In the genomic region with DNA sequence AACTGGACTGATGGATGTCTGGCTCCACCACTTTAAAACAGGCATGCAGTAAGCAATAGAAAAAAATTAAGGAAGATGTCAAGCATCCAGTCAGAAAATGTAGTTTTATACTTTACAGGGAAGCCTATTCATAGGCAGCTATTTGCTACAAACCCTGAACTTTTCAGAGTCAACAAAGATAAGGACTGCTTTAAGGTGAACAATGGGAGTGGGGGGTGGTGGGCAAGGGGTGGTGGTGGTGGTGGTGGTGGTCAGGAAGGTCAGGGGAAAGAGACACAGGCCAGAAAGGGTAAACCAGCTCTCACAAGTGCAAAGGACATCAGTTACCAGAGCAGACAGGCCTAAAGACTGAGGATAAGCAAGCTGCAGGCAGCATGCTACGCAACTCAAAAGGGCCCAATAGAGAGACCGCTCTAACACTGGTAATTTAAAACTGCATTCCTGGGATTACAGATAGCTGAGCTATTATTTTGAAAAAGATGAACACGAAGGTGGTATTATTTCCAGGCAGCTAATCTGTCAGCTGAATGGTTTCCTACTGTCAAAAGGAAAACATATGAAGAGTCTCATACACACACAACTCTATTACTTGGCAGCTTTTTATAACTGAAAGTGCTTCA, we compare ENCODE assay signal across 14 cellular contexts. TPM values are rescaled to one million over a fixed set of nuclear protein-coding genes. Genes with fewer than 3 reads are reported as not detected.
DNase-seq lines count a peak whose midpoint lies in the region; TF ChIP-seq lines count a peak whose summit lies in the region.
"Had no signal": no experiment of that assay in that cellular context is flagged by ENCODE, and none has a peak within 500 bp of the region (broad histone marks: within the 10 kb centered on the region; RNA-seq: fewer than 3 reads in every experiment).

No MANE protein-coding gene starts in this region.

- H3K4me3 ChIP-seq in HEK293 (ENCODE audit: low read depth, low read length) (no peak overlapping the region), tibial nerve (no peak overlapping the region)
- H3K4me3 ChIP-seq: HAP-1 had no signal

- H3K9me3 Mint-ChIP-seq in brain (peaks cover 0 to 3% (median 0%) of the 10 kb centered on the region in 5 experiments), nephron (no peaks in the 10 kb centered on the region)

- no peak for TF ChIP-seq POLR2A in tibial nerve (IDR thresholded peaks at IDR 0.05)

- TF ChIP-seq EP300 in tibial nerve (IDR thresholded peaks at IDR 0.05), result no peak

- CTCF ChIA-PET in HEK293 (lab: Yijun Ruan, JAX), result interaction anchor here (0.5 kb wide), 1 partner anchor 957 kb away, joined by 6 read pairs; no protein-coding TSS in a partner anchor

- TF ChIP-seq CTCF in HEK293 (tag by site-specific recombination; IDR thresholded peaks at IDR 0.05) (no peak), brain (conservative IDR thresholded peaks at IDR 0.05) (no peak), nephron (IDR thresholded peaks at IDR 0.05; ENCODE audit: unreplicated experiment in 3 of 3) (no peak), tibial nerve (IDR thresholded peaks at IDR 0.05) (no peak)

- H3K27ac Mint-ChIP-seq in brain, result peak overlapping the region; percentile 2 to 85 (median 25)
- H3K27ac Mint-ChIP-seq in nephron, result peak overlapping the region; percentile 20 to 68 (median 66)

- H3K27me3 Mint-ChIP-seq in brain (peaks cover 4% of the 10 kb centered on the region), nephron (ENCODE audit: low read depth) (no peaks in the 10 kb centered on the region)

- H3K9me3 ChIP-seq in HEK293 (ENCODE audit: control insufficient read depth, insufficient read depth, low read depth, low read length) (no peaks in the 10 kb centered on the region), tibial nerve (no peaks in the 10 kb centered on the region)
- H3K9me3 ChIP-seq: HAP-1 had no signal

- peak; percentile 53 for DNase-seq in AG20443 (ENCODE audit: low spot score)
- DNase-seq in NCI-H146 (lab: John Stamatoyannopoulos, UW), result no peak
- no peak for DNase-seq in hippocampal formation (lab: John Stamatoyannopoulos, UW)
- no peak for DNase-seq in tibial nerve (ENCODE audit: low spot score in 2 of 2)
- no peak for DNase-seq in mesenteric fat pad (ENCODE audit: low spot score)
- DNase-seq: DMS153; effector CD8-positive, alpha-beta T cell; NCI-H187 treated with DMSO at 0.1 percent for 48 hours; SHP77; stimulated activated CD8-positive, alpha-beta memory T cell treated with anti-CD3 and anti-CD28 coated beads, Interleukin-4, amount 100 ng/mL, for 48 hours had no signal

- peaks cover 0 to 6% of the 10 kb centered on the region in 2 experiments; a peak in 2 of 3 replicates for H3K36me3 ChIP-seq in HEK293 (ENCODE audit: control insufficient read depth in 2 of 2, insufficient read depth in 1 of 2, low read length in 2 of 2)
- no peaks in the 10 kb centered on the region for H3K36me3 ChIP-seq in tibial nerve
- H3K36me3 ChIP-seq: HAP-1 had no signal

- peaks cover 51% of the 10 kb centered on the region for H3K4me1 ChIP-seq in HEK293 (ENCODE audit: control insufficient read depth, insufficient read depth, low read length)
- H3K4me1 ChIP-seq in tibial nerve, result peaks cover 4 to 96% (median 76%) of the 10 kb centered on the region in 4 donors

- H3K27ac ChIP-seq in HEK293 (ENCODE audit: extremely low read depth, low read depth, low read length), result no peak overlapping the region
- peak overlapping the region in 2 of 4 donors; percentile 19 to 50 for H3K27ac ChIP-seq in tibial nerve

- peaks cover 82% of the 10 kb centered on the region for H3K4me1 Mint-ChIP-seq in brain
- H3K4me1 Mint-ChIP-seq in nephron, result peaks cover 69% of the 10 kb centered on the region

- peak overlapping the region in 4 of 5 experiments; percentile 22 to 41 (median 28) for H3K4me3 Mint-ChIP-seq in brain
- peak overlapping the region in 1 of 3 experiments; percentile 24 for H3K4me3 Mint-ChIP-seq in nephron

- WGBS in tibial nerve, 2 donors, result 41% methylated on average over 3 of the region's 3 CpGs

- H3K27me3 ChIP-seq in tibial nerve, result no peaks in the 10 kb centered on the region

- POLR2A ChIA-PET in HEK293 (lab: Yijun Ruan, JAX), result interaction anchor here (0.6 to 1.7 kb wide), 7 partner anchors 8 to 62 kb away, joined by 3 to 7 read pairs (median 3); a partner anchor contains a TSS

- H3K36me3 Mint-ChIP-seq in brain, result peaks cover 44% of the 10 kb centered on the region
- peaks cover 16% of the 10 kb centered on the region for H3K36me3 Mint-ChIP-seq in nephron (ENCODE audit: low read depth)

TF ChIP-seq in HEK293, 187 proteins besides CTCF, POLR2A, EP300 and RAD21:
- TF ChIP-seq ZEB2 (tag by site-specific recombination; IDR thresholded peaks at IDR 0.05) (no peak), BCL11B (tag by site-specific recombination; IDR thresholded peaks at IDR 0.05; ENCODE audit: low read depth) (no peak), ZNF664 (tag by site-specific recombination; IDR thresholded peaks at IDR 0.05) (0 out of 2 replicates have a peak, but pooled peaks have one; percentile 29), ZBTB17 (tag by site-specific recombination; IDR thresholded peaks at IDR 0.05) (0 out of 2 replicates have a peak, but pooled peaks have one; percentile 9), MYNN (tag by site-specific recombination; IDR thresholded peaks at IDR 0.05; ENCODE audit: borderline replicate concordance) (peak; percentile 78), IKZF3 (tag by site-specific recombination; IDR thresholded peaks at IDR 0.05) (0 out of 2 replicates have a peak, but pooled peaks have one; percentile 38), ZNF629 (tag by site-specific recombination; IDR thresholded peaks at IDR 0.05) (peak; percentile 34; the same call in 1 of the 2 replicates)

RNA-seq across cellular contexts. Expression of a gene that starts 14.8 kb away (rescaled TPM):
- polyA plus RNA-seq in brain (ENCODE audit: insufficient read depth, low read depth, low replicate concordance), result 46.0 TPM
- 10 to 100 TPM; 34.7 to 69.6 (median 36.0) TPM for total RNA-seq in tibial nerve
- total RNA-seq in mesenteric fat pad, result 96.3 TPM
